In the genomic region with DNA sequence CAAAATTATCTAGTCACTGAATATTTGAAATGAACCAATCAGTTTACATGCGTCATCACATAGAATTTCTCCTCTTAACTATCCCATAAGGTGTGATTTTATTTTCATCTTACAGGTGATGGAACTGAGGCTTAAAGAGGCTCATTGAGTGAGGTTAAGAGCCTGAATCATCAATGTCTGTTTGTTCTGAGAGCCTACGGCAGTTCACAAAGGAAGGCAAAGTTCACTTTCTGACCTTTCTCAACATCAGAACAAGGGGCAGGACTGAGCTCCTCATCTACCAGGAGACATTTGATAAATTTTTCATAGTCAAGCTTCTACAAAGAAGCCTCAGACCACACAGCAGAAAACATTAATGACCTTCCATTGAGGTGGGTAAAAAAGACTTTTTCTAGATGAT, we compare ENCODE assay signal across 26 cellular contexts. TPM values are rescaled to one million over a fixed set of nuclear protein-coding genes. Genes with fewer than 3 reads are reported as not detected.
DNase-seq lines count a peak whose midpoint lies in the region; ATAC-seq and TF ChIP-seq lines count a peak whose summit lies in the region.
"Had no signal": no experiment of that assay in that cellular context is flagged by ENCODE, and none has a peak within 500 bp of the region (broad histone marks: within the 10 kb centered on the region; RNA-seq: fewer than 3 reads in every experiment).

No MANE protein-coding gene starts in this region.

- H3K27me3 ChIP-seq in GM23338 (ENCODE audit: insufficient read depth) (no peaks in the 10 kb centered on the region), neural progenitor cell (no peaks in the 10 kb centered on the region)
- H3K27me3 ChIP-seq: BLaER1 had no signal

- H3F3A ChIP-seq in GM23338 (replicated peaks; ENCODE audit: low read depth) (no peaks in the 10 kb centered on the region), neural progenitor cell (ENCODE audit: low read depth) (no peaks in the 10 kb centered on the region)

- no peaks in the 10 kb centered on the region for H3K36me3 ChIP-seq in GM23338 (ENCODE audit: insufficient read depth)
- H3K36me3 ChIP-seq in neural progenitor cell, result no peaks in the 10 kb centered on the region
- H3K36me3 ChIP-seq: BE2C, BLaER1 had no signal

- DNase-seq in DMS53 (lab: John Stamatoyannopoulos, UW), result peak; percentile 16
- no peak for DNase-seq in DMS53 treated with DMSO at 0.1 percent for 48 hours (lab: John Stamatoyannopoulos, UW; ENCODE audit: unreplicated experiment)
- no peak for DNase-seq in GM23338 (ENCODE audit: low spot score)
- no peak for DNase-seq in neural progenitor cell (ENCODE audit: low spot score)
- no peak for DNase-seq in HT-29 (ENCODE audit: low spot score)
- DNase-seq in AG08395 (ENCODE audit: low spot score), result no peak
- DNase-seq: BE2C; C1 segment of cervical spinal cord; CD4-positive, alpha-beta memory T cell; CD4-positive, CD25-positive, alpha-beta regulatory T cell; CD8-positive, alpha-beta memory T cell; COR-L47; DMS 273 treated with DMSO at 0.1 percent for 48 hours; DMS153; DMS79; DND-41; EL; GDM1 had no signal

- H3K27me3 Mint-ChIP-seq in GM23338 (ENCODE audit: insufficient read depth, low read depth, poor library complexity) (no peaks in the 10 kb centered on the region), neural progenitor cell (ENCODE audit: insufficient read depth, low read depth) (peaks cover 7% of the 10 kb centered on the region)

- H3K4me1 Mint-ChIP-seq in GM23338 (peaks cover 44% of the 10 kb centered on the region), neural progenitor cell (peaks cover 32% of the 10 kb centered on the region)
- H3K4me1 Mint-ChIP-seq: CD14-positive monocyte; CD4-positive, alpha-beta memory T cell; CD4-positive, CD25-positive, alpha-beta regulatory T cell; CD8-positive, alpha-beta memory T cell had no signal

- H3K4me1 ChIP-seq in GM23338 (ENCODE audit: insufficient read depth) (peaks cover 39% of the 10 kb centered on the region), neural progenitor cell (peaks cover 38% of the 10 kb centered on the region)
- H3K4me1 ChIP-seq: A549, BE2C, BLaER1 had no signal

- H3K79me2 ChIP-seq in GM23338 (replicated peaks; ENCODE audit: insufficient read depth) (no peaks in the 10 kb centered on the region), neural progenitor cell (ENCODE audit: low read depth) (no peaks in the 10 kb centered on the region)

- H3K9me3 ChIP-seq in neural progenitor cell (ENCODE audit: low read depth), result no peaks in the 10 kb centered on the region
- H3K9me3 ChIP-seq: A549, BE2C, BLaER1 had no signal

- TF ChIP-seq CTCF in GM23338 (conservative IDR thresholded peaks at IDR 0.05; ENCODE audit: low read depth in 2 of 2) (no peak), neural progenitor cell (IDR thresholded peaks at IDR 0.05) (no peak)

- no peak overlapping the region for H3K4me3 ChIP-seq in GM23338
- no peak overlapping the region for H3K4me3 ChIP-seq in neural progenitor cell
- H3K4me3 ChIP-seq: A549, BLaER1, GM12878 had no signal

- H3K27ac ChIP-seq in GM23338 (ENCODE audit: low read depth), result no peak overlapping the region
- H3K27ac ChIP-seq in neural progenitor cell, result no peak overlapping the region
- H3K27ac ChIP-seq: 22Rv1, A549, BLaER1 had no signal

- H3K27ac Mint-ChIP-seq in GM23338 (peak overlapping the region; percentile 65; the same call in 1 of the 2 replicates), neural progenitor cell (peak overlapping the region; percentile 10)
- H3K27ac Mint-ChIP-seq: CD14-positive monocyte; CD4-positive, alpha-beta memory T cell; CD4-positive, CD25-positive, alpha-beta regulatory T cell had no signal

- H3K9me3 Mint-ChIP-seq in GM23338 (no peaks in the 10 kb centered on the region), neural progenitor cell (peaks cover under 1% of the 10 kb centered on the region)
- H3K9me3 Mint-ChIP-seq: CD14-positive monocyte; CD8-positive, alpha-beta memory T cell had no signal

- no peak overlapping the region for H3K9ac ChIP-seq in neural progenitor cell
- H3K9ac ChIP-seq: BLaER1 had no signal

- H3K4me2 ChIP-seq in GM23338 (no peak overlapping the region), neural progenitor cell (no peak overlapping the region)
- H3K4me2 ChIP-seq: A549, BLaER1 had no signal

- H4K20me1 ChIP-seq in GM23338 (replicated peaks; ENCODE audit: insufficient read depth) (no peaks in the 10 kb centered on the region), neural progenitor cell (ENCODE audit: low read depth) (no peaks in the 10 kb centered on the region)
- H4K20me1 ChIP-seq: BLaER1 had no signal

- H3K36me3 Mint-ChIP-seq in GM23338 (ENCODE audit: low read depth), result no peaks in the 10 kb centered on the region
- no peaks in the 10 kb centered on the region for H3K36me3 Mint-ChIP-seq in neural progenitor cell
- H3K36me3 Mint-ChIP-seq: CD14-positive monocyte had no signal

- H3K9me2 ChIP-seq in GM23338 (ENCODE audit: insufficient read depth), result peaks cover 5% of the 10 kb centered on the region; the same call in 1 of the 2 replicates

- H3K4me3 Mint-ChIP-seq in GM23338 (no peak overlapping the region), neural progenitor cell (no peak overlapping the region)
- H3K4me3 Mint-ChIP-seq: CD14-positive monocyte; CD4-positive, alpha-beta memory T cell; CD4-positive, CD25-positive, alpha-beta regulatory T cell; CD8-positive, alpha-beta memory T cell had no signal

- ATAC-seq in GM23338, result no peak
- ATAC-seq: A549, GM12878 had no signal

- H2AFZ ChIP-seq in GM23338, result no peak overlapping the region
- no peak overlapping the region for H2AFZ ChIP-seq in neural progenitor cell (replicated peaks)

TF ChIP-seq in GM23338, 12 proteins besides CTCF, POLR2A, EP300 and RAD21:
- TF ChIP-seq NANOG (IDR thresholded peaks at IDR 0.05; ENCODE audit: borderline replicate concordance), result no peak

RNA-seq across cellular contexts. Expression of a gene that starts 54.9 kb away (rescaled TPM):
- total RNA-seq in GM23338 (2014; rRNA removed; shearing (Covaris generic)), result 0.27 and 1.1 TPM in 2 replicates
- polyA plus RNA-seq in GM23338 (2016; fragmentation: Nextera tagmentation; extraction: Ambion mirVana), result 0.10 and 0.35 TPM in 2 replicates
- not detected in 2 replicates for total RNA-seq in neural progenitor cell (ENCODE audit: low replicate concordance)
- total RNA-seq in HT-29 (2014; rRNA removed; shearing (Covaris generic)), result not detected in 2 replicates
- total RNA-seq: A172; CD4-positive, alpha-beta memory T cell; CD4-positive, CD25-positive, alpha-beta regulatory T cell; Daoy; G401; GM12878 had no signal
- polyA plus RNA-seq: A549; CD14-positive monocyte; CD4-positive, alpha-beta memory T cell; CD4-positive, CD25-positive, alpha-beta regulatory T cell; CD8-positive, alpha-beta memory T cell; GM12878 had no signal
